Comparison of ENCODE assay signal across 8 cellular contexts in the genomic region with DNA sequence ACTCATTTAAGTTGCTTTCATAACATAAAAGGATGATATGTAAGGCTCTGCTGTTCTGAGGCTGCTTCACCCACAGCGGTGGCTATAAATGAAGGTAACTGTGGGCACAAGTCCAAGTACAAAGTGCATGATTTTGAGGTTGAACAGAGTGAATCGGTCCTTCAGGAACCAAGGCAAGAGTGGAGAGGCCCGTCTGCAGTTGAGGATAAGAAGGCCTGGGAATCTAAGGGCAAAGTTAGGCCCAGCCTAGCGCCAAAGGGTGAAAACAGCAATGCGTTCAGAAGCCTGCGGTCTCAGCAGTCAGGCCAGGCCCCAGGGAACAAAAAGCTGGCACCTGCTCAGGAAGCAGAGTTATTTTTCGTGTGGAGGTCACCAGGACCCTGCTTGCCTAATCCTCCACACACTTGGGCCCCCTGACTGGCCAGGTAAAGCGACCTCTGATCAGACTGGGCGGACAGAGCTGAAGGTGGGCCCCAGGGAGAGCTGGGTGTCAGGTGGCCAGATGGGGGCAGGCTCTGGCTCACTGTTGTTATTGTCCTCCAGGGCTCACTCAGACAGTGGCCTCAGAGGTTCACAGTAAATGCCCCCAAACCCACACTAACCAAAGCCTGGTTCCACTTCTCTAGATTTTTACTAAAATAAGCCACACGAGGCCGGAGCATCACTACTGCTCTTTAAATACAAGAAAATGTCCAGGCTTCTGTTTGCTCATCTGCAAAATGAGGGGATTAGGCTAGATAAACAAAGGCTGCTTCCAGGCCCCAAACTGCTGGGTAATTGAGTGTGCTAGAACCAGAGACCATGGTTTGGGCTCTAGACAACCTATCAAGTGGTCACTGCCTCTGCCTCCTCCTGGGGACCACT. TPM values are rescaled to one million over a fixed set of nuclear protein-coding genes. Genes with fewer than 3 reads are reported as not detected.
DNase-seq lines count a peak whose midpoint lies in the region; ATAC-seq and TF ChIP-seq lines count a peak whose summit lies in the region.

No MANE protein-coding gene starts in this region.

- no peaks in the 10 kb centered on the region for H3K4me1 ChIP-seq in CD4-positive, CD25-positive, alpha-beta regulatory T cell (ENCODE audit: control insufficient read depth, insufficient read depth, low read length, poor library complexity, severe bottlenecking)
- H3K4me1 ChIP-seq in tibial nerve: peaks cover 0 to 34% (median 14%) of the 10 kb centered on the region in 4 donors

- 45 to 48% methylated on average over 11 of the region's 11 CpGs for WGBS in tibial nerve, 2 donors

- H3K4me3 ChIP-seq in CD4-positive, CD25-positive, alpha-beta regulatory T cell (ENCODE audit: low read depth, low read length): no peak overlapping the region
- no peak overlapping the region for H3K4me3 ChIP-seq in HFF-Myc (replicated peaks; ENCODE audit: low read depth, low read length)
- no peak overlapping the region for H3K4me3 ChIP-seq in tibial nerve

- H3K27ac ChIP-seq in CD4-positive, CD25-positive, alpha-beta regulatory T cell (ENCODE audit: insufficient read depth, low read length, poor library complexity, severe bottlenecking): no peak overlapping the region
- H3K27ac ChIP-seq in VCaP (peak overlapping the region; percentile 9; the same call in 1 of the 2 replicates), tibial nerve (peak overlapping the region in 3 of 4 donors; percentile 56 to 84 (median 77))

- H3K36me3 Mint-ChIP-seq in CD4-positive, CD25-positive, alpha-beta regulatory T cell: peaks cover 29% of the 10 kb centered on the region

- no peak overlapping the region for H3K4me3 Mint-ChIP-seq in CD4-positive, CD25-positive, alpha-beta regulatory T cell

- peaks cover 12 to 37% (median 23%) of the 10 kb centered on the region in 4 donors for H3K4me1 Mint-ChIP-seq in CD4-positive, CD25-positive, alpha-beta regulatory T cell

- H3K36me3 ChIP-seq in CD4-positive, CD25-positive, alpha-beta regulatory T cell (ENCODE audit: control insufficient read depth, insufficient read depth, low read length): peaks cover 18% of the 10 kb centered on the region
- peaks cover 0 to 22% (median 0%) of the 10 kb centered on the region in 3 donors for H3K36me3 ChIP-seq in tibial nerve

- H3K27me3 ChIP-seq in CD4-positive, CD25-positive, alpha-beta regulatory T cell (ENCODE audit: control insufficient read depth, insufficient read depth, low read length): no peaks in the 10 kb centered on the region
- no peaks in the 10 kb centered on the region for H3K27me3 ChIP-seq in tibial nerve

- no peak for TF ChIP-seq POLR2A in tibial nerve (IDR thresholded peaks at IDR 0.05)

- H3K27ac Mint-ChIP-seq in CD4-positive, CD25-positive, alpha-beta regulatory T cell: peak overlapping the region; percentile 53 to 60 (median 54)

- peak; percentile 14 for TF ChIP-seq CTCF in HFF-Myc (IDR thresholded peaks at IDR 0.05; ENCODE audit: low read depth, low read length, missing control alignments)
- TF ChIP-seq CTCF in VCaP (conservative IDR thresholded peaks at IDR 0.05): no peak
- peak in 1 of 5 experiments; percentile 6 for TF ChIP-seq CTCF in tibial nerve (IDR thresholded peaks at IDR 0.05)

- peak in 1 of 2 donors; percentile 17 for ATAC-seq in CD4-positive, CD25-positive, alpha-beta regulatory T cell (ENCODE audit: low read depth in 2 of 2)

- H3K9me3 ChIP-seq in CD4-positive, CD25-positive, alpha-beta regulatory T cell (ENCODE audit: control insufficient read depth in 2 of 2, low read length in 2 of 2): no peaks in the 10 kb centered on the region
- no peaks in the 10 kb centered on the region for H3K9me3 ChIP-seq in tibial nerve

- H3K9me3 Mint-ChIP-seq in CD4-positive, CD25-positive, alpha-beta regulatory T cell: peaks cover 0 to 2% (median 0%) of the 10 kb centered on the region in 7 donors

- TF ChIP-seq EP300 in tibial nerve (IDR thresholded peaks at IDR 0.05): no peak

- H3K27me3 Mint-ChIP-seq in CD4-positive, CD25-positive, alpha-beta regulatory T cell: no peaks in the 10 kb centered on the region

- DNase-seq in CD4-positive, CD25-positive, alpha-beta regulatory T cell: no peak
- DNase-seq in HFF-Myc (ENCODE audit: extremely low read depth, low read depth): no peak
- peak; percentile 68 for DNase-seq in iris pigment epithelial cell (ENCODE audit: low read depth)
- peak in 1 of 2 donors; percentile 16 for DNase-seq in tibial nerve (ENCODE audit: low spot score in 2 of 2)
- no peak for DNase-seq in stimulated activated CD4-positive, alpha-beta T cell treated with anti-CD3 and anti-CD28 coated beads, Interleukin-15, amount 100 ng/mL, for 24 hours
- DNase-seq in RPMI8226: no peak
- DNase-seq in NCI-H510A treated with DMSO at 0.1 percent for 48 hours (lab: John Stamatoyannopoulos, UW): no peak

RNA-seq across cellular contexts. Expression of a gene that starts 46.4 kb away (rescaled TPM):
- total RNA-seq in CD4-positive, CD25-positive, alpha-beta regulatory T cell: 9.3 TPM
- 1 to 10 TPM; 6.0 to 6.8 (median 6.1) TPM for polyA plus RNA-seq in CD4-positive, CD25-positive, alpha-beta regulatory T cell
- total RNA-seq in tibial nerve: 100 to 1,000 TPM in 1 of 4 donors, 10 to 100 TPM in 3; 32.6 to 110 (median 59.7) TPM
